ENCODE assay signal across 8 cellular contexts in genomic region chr1:43366601-43367025, GRCh38. TPM values are rescaled to one million over a fixed set of nuclear protein-coding genes. Genes with fewer than 3 reads are reported as not detected.
A peak's percentile ranks its signal among the peaks of the same experiment; 100 is the strongest.
DNase-seq lines count a peak whose midpoint lies in the region; ATAC-seq and TF ChIP-seq lines count a peak whose summit lies in the region.

No MANE protein-coding gene starts in this region.

- H3K9ac ChIP-seq in MM.1S (ENCODE audit: low read length): peak overlapping the region; percentile 87

- peak overlapping the region; percentile 94 for H3K4me3 Mint-ChIP-seq in natural killer cell treated with Interleukin-12 subunit alpha and Interleukin-12 subunit beta and Interleukin-15 and Interleukin-18, amount 100 ng/mL, for 72 hours

- peaks cover 17% of the 10 kb centered on the region for H3K36me3 Mint-ChIP-seq in natural killer cell treated with Interleukin-12 subunit alpha and Interleukin-12 subunit beta and Interleukin-15 and Interleukin-18, amount 100 ng/mL, for 72 hours

- peaks cover 49 to 54% of the 10 kb centered on the region in 2 donors for H3K4me1 Mint-ChIP-seq in natural killer cell treated with Interleukin-12 subunit alpha and Interleukin-12 subunit beta and Interleukin-15 and Interleukin-18, amount 100 ng/mL, for 72 hours (ENCODE audit: low read depth in 2 of 2)

- H3K4me1 ChIP-seq in MM.1S (ENCODE audit: low read length): peaks cover 12% of the 10 kb centered on the region
- peaks cover 15% of the 10 kb centered on the region for H3K4me1 ChIP-seq in effector memory CD4-positive, alpha-beta T cell (ENCODE audit: control insufficient read depth, insufficient read depth, low read length, poor library complexity, severe bottlenecking)

- no peaks in the 10 kb centered on the region for H4K20me1 ChIP-seq in MM.1S (ENCODE audit: insufficient read depth, low read length)

- peaks cover 42% of the 10 kb centered on the region for H3K79me2 ChIP-seq in MM.1S (ENCODE audit: low read length)

- H3K9me2 ChIP-seq in MM.1S (replicated peaks; ENCODE audit: insufficient read depth, low read length): no peaks in the 10 kb centered on the region

- H3K27ac ChIP-seq in C4-2B (peak overlapping the region; percentile 97), MM.1S (ENCODE audit: low read length) (no peak overlapping the region)
- peak overlapping the region; percentile 72 for H3K27ac ChIP-seq in effector memory CD4-positive, alpha-beta T cell (ENCODE audit: insufficient read depth, low read length, poor library complexity, severe bottlenecking)

- H3K4me2 ChIP-seq in MM.1S (ENCODE audit: low read depth, low read length): peak overlapping the region; percentile 99

- H2AFZ ChIP-seq in MM.1S (ENCODE audit: low read length): no peak overlapping the region

- H3K27me3 ChIP-seq in MM.1S (replicated peaks; ENCODE audit: insufficient read depth, low read length): no peaks in the 10 kb centered on the region
- H3K27me3 ChIP-seq in effector memory CD4-positive, alpha-beta T cell (replicated peaks; ENCODE audit: control insufficient read depth, insufficient read depth, low read length, poor library complexity, severe bottlenecking): no peaks in the 10 kb centered on the region

- no peaks in the 10 kb centered on the region for H3K9me3 ChIP-seq in MM.1S (replicated peaks; ENCODE audit: insufficient read depth, low read length)
- H3K9me3 ChIP-seq in effector memory CD4-positive, alpha-beta T cell (ENCODE audit: control insufficient read depth, low read length): no peaks in the 10 kb centered on the region

- ATAC-seq in natural killer cell treated with Interleukin-12 subunit alpha and Interleukin-12 subunit beta and Interleukin-15 and Interleukin-18, amount 100 ng/mL, for 72 hours: no peak
- no peak for ATAC-seq in GM21423 (IDR thresholded peaks at IDR 0.05; ENCODE audit: unreplicated experiment)

- TF ChIP-seq CTCF in C4-2B (conservative IDR thresholded peaks at IDR 0.05): no peak
- no peak for TF ChIP-seq CTCF in MM.1S (IDR thresholded peaks at IDR 0.05; ENCODE audit: low read length)

- no peaks in the 10 kb centered on the region for H3K9me3 Mint-ChIP-seq in natural killer cell treated with Interleukin-12 subunit alpha and Interleukin-12 subunit beta and Interleukin-15 and Interleukin-18, amount 100 ng/mL, for 72 hours

- H3K36me3 ChIP-seq in MM.1S (replicated peaks; ENCODE audit: insufficient read depth, low read length): peaks cover 6% of the 10 kb centered on the region
- peaks cover 26% of the 10 kb centered on the region for H3K36me3 ChIP-seq in effector memory CD4-positive, alpha-beta T cell (ENCODE audit: control insufficient read depth, insufficient read depth, low read length)

- DNase-seq in MM.1S (no peak), ureter (ENCODE audit: low spot score) (no peak), Kasumi-1 (lab: John Stamatoyannopoulos, UW) (no peak), NK-92 (lab: John Stamatoyannopoulos, UW; ENCODE audit: unreplicated experiment) (no peak)
- no peak for DNase-seq in effector memory CD4-positive, alpha-beta T cell
- no peak for DNase-seq in natural killer cell treated with Interleukin-12 subunit alpha and Interleukin-12 subunit beta and Interleukin-15 and Interleukin-18, amount 100 ng/mL, for 72 hours (ENCODE audit: low spot score)

- H3K4me3 ChIP-seq in MM.1S (ENCODE audit: low read length): peak overlapping the region; percentile 88
- peak overlapping the region; percentile 74 for H3K4me3 ChIP-seq in effector memory CD4-positive, alpha-beta T cell (ENCODE audit: insufficient read depth, low read depth, low read length, poor library complexity, severe bottlenecking)

- peaks cover 37% of the 10 kb centered on the region for H3F3A ChIP-seq in MM.1S (ENCODE audit: insufficient read depth, low read length)

- H3K27me3 Mint-ChIP-seq in natural killer cell treated with Interleukin-12 subunit alpha and Interleukin-12 subunit beta and Interleukin-15 and Interleukin-18, amount 100 ng/mL, for 72 hours: no peaks in the 10 kb centered on the region

- H3K27ac Mint-ChIP-seq in natural killer cell treated with Interleukin-12 subunit alpha and Interleukin-12 subunit beta and Interleukin-15 and Interleukin-18, amount 100 ng/mL, for 72 hours: peak overlapping the region; percentile 80 to 84

RNA-seq across cellular contexts. Expression of gene ELOVL1, which starts 1.2 kb away (rescaled TPM):
- 100 to 1,000 TPM; 101 to 108 TPM for total RNA-seq in natural killer cell treated with Interleukin-12 subunit alpha and Interleukin-12 subunit beta and Interleukin-15 and Interleukin-18, amount 100 ng/mL, for 72 hours
- total RNA-seq in ureter: 135 TPM

RNA-seq across cellular contexts. Expression of gene CDC20, which starts 7.8 kb away (rescaled TPM):
- 100 to 1,000 TPM in 1 of 2 donors, 10 to 100 TPM in 1; 98.7 to 152 TPM for total RNA-seq in natural killer cell treated with Interleukin-12 subunit alpha and Interleukin-12 subunit beta and Interleukin-15 and Interleukin-18, amount 100 ng/mL, for 72 hours
- total RNA-seq in ureter: 2.0 TPM

RNA-seq across cellular contexts. Expression of gene MED8, which starts 23.0 kb away (rescaled TPM):
- total RNA-seq in natural killer cell treated with Interleukin-12 subunit alpha and Interleukin-12 subunit beta and Interleukin-15 and Interleukin-18, amount 100 ng/mL, for 72 hours: 10 to 100 TPM; 42.6 to 57.9 TPM
- 30.0 TPM for total RNA-seq in ureter

RNA-seq across cellular contexts. Expression of gene SZT2, which starts 23.1 kb away (rescaled TPM):
- total RNA-seq in natural killer cell treated with Interleukin-12 subunit alpha and Interleukin-12 subunit beta and Interleukin-15 and Interleukin-18, amount 100 ng/mL, for 72 hours: 100 to 1,000 TPM in 1 of 2 donors, 10 to 100 TPM in 1; 73.3 to 119 TPM
- total RNA-seq in ureter: 105 TPM

RNA-seq across cellular contexts. Expression of gene MPL, which starts 29.0 kb away (rescaled TPM):
- not detected for total RNA-seq in natural killer cell treated with Interleukin-12 subunit alpha and Interleukin-12 subunit beta and Interleukin-15 and Interleukin-18, amount 100 ng/mL, for 72 hours
- 0.55 TPM for total RNA-seq in ureter

Comparison
In these comparisons a context has a peak if more than half of its experiments do, and no peak if none do; other contexts are left out.
1. RNA of gene CDC20, which starts 7.8 kb away (total RNA-seq): 98.7 to 152 TPM in natural killer cell treated with Interleukin-12 subunit alpha and Interleukin-12 subunit beta and Interleukin-15 and Interleukin-18, amount 100 ng/mL, for 72 hours; 2.0 TPM in ureter (single experiment); every median in the first group is over 10 times any median in the second.